ENCODE assay signal across 1 cellular context in genomic region chr17:7687908-7688807, GRCh38.
TF ChIP-seq lines count a peak whose summit lies in the region.

WRAP53 (plus strand) TSS chr17:7688477; CDS start chr17:7688649, 172 bp downstream.

TF ChIP-seq in HepG2, 621 proteins besides CTCF, POLR2A, EP300 and RAD21 (continued from another document):
- no peak; the same call in 1 of the 2 replicates for TF ChIP-seq UBTF (CRISPR knock-in tag; IDR thresholded peaks at IDR 0.05)
- no peak; the same call in 1 of the 2 replicates for TF ChIP-seq NCOR1 (IDR thresholded peaks at IDR 0.05; ENCODE audit: borderline replicate concordance, low read length)
- TF ChIP-seq NFYC (CRISPR knock-in tag; IDR thresholded peaks at IDR 0.05): peak; percentile 80
- TF ChIP-seq MLLT10 (CRISPR knock-in tag; IDR thresholded peaks at IDR 0.05): no peak
- TF ChIP-seq SP2 (CRISPR knock-in tag; IDR thresholded peaks at IDR 0.05): 0 out of 2 replicates have a peak, but pooled peaks have one; percentile 26
- peak; percentile 62; the same call in 1 of the 2 replicates for TF ChIP-seq PHF20 (CRISPR knock-in tag; IDR thresholded peaks at IDR 0.05)
- no peak for TF ChIP-seq USF2 (IDR thresholded peaks at IDR 0.05; ENCODE audit: low read depth, low read length)
- TF ChIP-seq USF2 (CRISPR knock-in tag; IDR thresholded peaks at IDR 0.05; ENCODE audit: borderline replicate concordance): no peak
- TF ChIP-seq MXD1 (CRISPR knock-in tag; IDR thresholded peaks at IDR 0.05): no peak
- TF ChIP-seq ZNF770 (CRISPR knock-in tag; IDR thresholded peaks at IDR 0.05): peak; percentile 11; the same call in 1 of the 2 replicates
- TF ChIP-seq SIN3A (IDR thresholded peaks at IDR 0.05; ENCODE audit: borderline replicate concordance, low read depth, low read length): peak; percentile 97
- no peak for TF ChIP-seq ZNF510 (CRISPR knock-in tag; IDR thresholded peaks at IDR 0.05; ENCODE audit: low read depth)
- TF ChIP-seq LRRFIP1 (CRISPR knock-in tag; conservative IDR thresholded peaks at IDR 0.05): no peak
- no peak for TF ChIP-seq ZNF142 (CRISPR knock-in tag; IDR thresholded peaks at IDR 0.05)
- no peak for TF ChIP-seq TFAP4 (IDR thresholded peaks at IDR 0.05; ENCODE audit: borderline replicate concordance, low read depth)
- no peak for TF ChIP-seq ZNF557 (CRISPR knock-in tag; IDR thresholded peaks at IDR 0.05)
- TF ChIP-seq ESRRA (CRISPR knock-in tag; IDR thresholded peaks at IDR 0.05; ENCODE audit: low read depth): no peak
- no peak for TF ChIP-seq HOXA5 (CRISPR knock-in tag; IDR thresholded peaks at IDR 0.05)
- TF ChIP-seq XBP1 (CRISPR knock-in tag; IDR thresholded peaks at IDR 0.05): no peak
- TF ChIP-seq ZNF253 (CRISPR knock-in tag; IDR thresholded peaks at IDR 0.05; ENCODE audit: borderline replicate concordance): no peak
- peak; percentile 34; the same call in 1 of the 2 replicates for TF ChIP-seq MAZ (IDR thresholded peaks at IDR 0.05; ENCODE audit: borderline replicate concordance, low read depth, low read length)
- TF ChIP-seq MAZ (CRISPR knock-in tag; IDR thresholded peaks at IDR 0.05; ENCODE audit: low read depth): no peak
TF ChIP-seq in HepG2: peak in this region for 172.
